Comparison of ENCODE assay signal across 23 cellular contexts in the genomic region with DNA sequence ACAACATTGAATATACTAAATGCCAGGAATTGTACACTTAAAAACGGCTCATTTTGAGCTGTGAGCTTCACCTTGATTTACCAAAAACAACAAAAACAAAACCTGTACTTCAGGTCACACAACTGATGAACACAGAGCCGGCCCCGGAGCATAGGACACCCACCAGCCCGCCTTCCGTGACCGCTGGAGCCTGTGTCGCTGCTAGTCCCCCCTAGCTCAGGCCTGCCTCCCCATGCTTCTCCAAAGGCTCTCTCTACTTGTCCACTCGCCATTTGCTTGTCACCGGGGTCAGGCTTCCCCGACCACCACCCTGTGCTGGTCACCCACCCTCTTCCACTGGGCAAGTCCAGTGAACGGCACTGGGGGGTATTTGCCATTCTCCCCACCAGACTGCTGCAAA.
A peak's percentile ranks its signal among the peaks of the same experiment; 100 is the strongest.
DNase-seq lines count a peak whose midpoint lies in the region; ATAC-seq lines count a peak whose summit lies in the region.
"Had no signal": no experiment of that assay in that cellular context is flagged by ENCODE, and none has a peak within 500 bp of the region (broad histone marks: within the 10 kb centered on the region; RNA-seq: fewer than 3 reads in every experiment).

No MANE protein-coding gene starts in this region.

- H4K20me1 ChIP-seq in BLaER1 = peaks cover 14% of the 10 kb centered on the region

- peaks cover 82% of the 10 kb centered on the region for H3K4me1 ChIP-seq in BLaER1
- H3K4me1 ChIP-seq in naive thymus-derived CD4-positive, alpha-beta T cell (ENCODE audit: control insufficient read depth in 2 of 2, insufficient read depth in 2 of 2, low read length in 2 of 2) = peaks cover 38 to 44% of the 10 kb centered on the region in 2 donors

- no peak for ATAC-seq in central memory CD8-positive, alpha-beta T cell (replicated peaks; ENCODE audit: extremely low read depth, poor library complexity, severe bottlenecking)
- ATAC-seq in naive thymus-derived CD4-positive, alpha-beta T cell = no peak
- ATAC-seq in GM18520 (IDR thresholded peaks at IDR 0.05; ENCODE audit: unreplicated experiment) (no peak), GM21723 (IDR thresholded peaks at IDR 0.05; ENCODE audit: unreplicated experiment) (no peak)

- H3K27me3 ChIP-seq in BLaER1 = no peaks in the 10 kb centered on the region
- H3K27me3 ChIP-seq in naive thymus-derived CD4-positive, alpha-beta T cell (ENCODE audit: control insufficient read depth in 2 of 2, insufficient read depth in 2 of 2, low read length in 2 of 2) = no peaks in the 10 kb centered on the region
- H3K27me3 ChIP-seq: brain microvascular endothelial cell, colonic mucosa had no signal

- no peaks in the 10 kb centered on the region for H3K36me3 ChIP-seq in BLaER1
- no peaks in the 10 kb centered on the region for H3K36me3 ChIP-seq in naive thymus-derived CD4-positive, alpha-beta T cell (ENCODE audit: control insufficient read depth in 2 of 3, insufficient read depth in 3 of 3, low read length in 3 of 3)
- H3K36me3 ChIP-seq: brain microvascular endothelial cell, colonic mucosa had no signal

- no peak overlapping the region for H3K4me3 ChIP-seq in BLaER1
- no peak overlapping the region for H3K4me3 ChIP-seq in naive thymus-derived CD4-positive, alpha-beta T cell (ENCODE audit: low read length)
- H3K4me3 ChIP-seq: colonic mucosa, skin epidermis had no signal

- no peaks in the 10 kb centered on the region for H3K27me3 Mint-ChIP-seq in T-helper 2 cell treated with Interferon-gamma antibody and Interleukin-4, amounts not matched to agents 5 μg/mL and 100 μg/mL, for 36 hours (ENCODE audit: low read depth)
- no peaks in the 10 kb centered on the region for H3K27me3 Mint-ChIP-seq in central memory CD8-positive, alpha-beta T cell
- no peaks in the 10 kb centered on the region for H3K27me3 Mint-ChIP-seq in naive thymus-derived CD4-positive, alpha-beta T cell

- no peaks in the 10 kb centered on the region for H3K9me3 Mint-ChIP-seq in T-helper 2 cell treated with Interferon-gamma antibody and Interleukin-4, amounts not matched to agents 5 μg/mL and 100 μg/mL, for 36 hours
- H3K9me3 Mint-ChIP-seq in central memory CD8-positive, alpha-beta T cell = no peaks in the 10 kb centered on the region
- no peaks in the 10 kb centered on the region for H3K9me3 Mint-ChIP-seq in naive thymus-derived CD4-positive, alpha-beta T cell
- H3K9me3 Mint-ChIP-seq: H9 had no signal

- H3K27ac Mint-ChIP-seq in T-helper 2 cell treated with Interferon-gamma antibody and Interleukin-4, amounts not matched to agents 5 μg/mL and 100 μg/mL, for 36 hours = peak overlapping the region; percentile 12
- peak overlapping the region; percentile 90 for H3K27ac Mint-ChIP-seq in central memory CD8-positive, alpha-beta T cell (ENCODE audit: low read depth)
- H3K27ac Mint-ChIP-seq in naive thymus-derived CD4-positive, alpha-beta T cell = peak overlapping the region in 5 of 9 donors; percentile 14 to 90 (median 53)

- no peak overlapping the region for H3K4me3 Mint-ChIP-seq in T-helper 2 cell treated with Interferon-gamma antibody and Interleukin-4, amounts not matched to agents 5 μg/mL and 100 μg/mL, for 36 hours
- H3K4me3 Mint-ChIP-seq in central memory CD8-positive, alpha-beta T cell = peak overlapping the region; percentile 63
- peak overlapping the region in 3 of 10 donors; percentile 4 to 60 (median 18) for H3K4me3 Mint-ChIP-seq in naive thymus-derived CD4-positive, alpha-beta T cell
- H3K4me3 Mint-ChIP-seq: H9 had no signal

- intact Hi-C loops in naive thymus-derived CD4-positive, alpha-beta T cell (cut with micrococcal nuclease) = loop anchor here (5.0 kb wide), 1 partner anchor 62 kb away; no protein-coding TSS in a partner anchor

- CTCF ChIA-PET in naive thymus-derived CD4-positive, alpha-beta T cell (lab: Charles Lee) = interaction anchor here (0.7 kb wide), 1 partner anchor 30 kb away, joined by 3 read pairs; no protein-coding TSS in a partner anchor

- H3K4me1 Mint-ChIP-seq in T-helper 2 cell treated with Interferon-gamma antibody and Interleukin-4, amounts not matched to agents 5 μg/mL and 100 μg/mL, for 36 hours (ENCODE audit: low read depth) = peaks cover 35% of the 10 kb centered on the region
- H3K4me1 Mint-ChIP-seq in central memory CD8-positive, alpha-beta T cell = peaks cover 49% of the 10 kb centered on the region
- peaks cover 24 to 57% (median 42%) of the 10 kb centered on the region in 7 donors for H3K4me1 Mint-ChIP-seq in naive thymus-derived CD4-positive, alpha-beta T cell

- DNase-seq in T-helper 2 cell treated with Interferon-gamma antibody and Interleukin-4, amounts not matched to agents 5 μg/mL and 100 μg/mL, for 36 hours (ENCODE audit: low spot score) = no peak
- no peak for DNase-seq in T-helper 2 cell
- no peak for DNase-seq in central memory CD8-positive, alpha-beta T cell (ENCODE audit: low spot score in 2 of 2)
- DNase-seq in naive thymus-derived CD4-positive, alpha-beta T cell = no peak
- no peak for DNase-seq in NCI-H526 treated with DMSO at 0.1 percent for 48 hours (lab: John Stamatoyannopoulos, UW)
- DNase-seq: 8988T; activated CD4-positive, alpha-beta T cell treated with anti-CD3 and anti-CD28 coated beads, Interleukin-2, amount 50 U/mL, for 1 hour; activated CD8-positive, alpha-beta memory T cell treated with anti-CD3 and anti-CD28 coated beads, Interleukin-2, amount 50 U/mL, for 48 hours; activated effector memory CD4-positive, alpha-beta T cell treated with Interleukin-2 at 50 U/mL for 16 hours; brain microvascular endothelial cell; colonic mucosa; H9; mammary epithelial cell; NCI-H1092; NCI-H187; nucleus accumbens; stimulated activated CD4-positive, alpha-beta T cell treated with anti-CD3 and anti-CD28 coated beads, Interleukin-1b, Interleukin-23, amount 100 ng/mL, for 48 hours; trophoblast cell had no signal

- H3K9me3 ChIP-seq in BLaER1 = no peaks in the 10 kb centered on the region
- no peaks in the 10 kb centered on the region for H3K9me3 ChIP-seq in naive thymus-derived CD4-positive, alpha-beta T cell (ENCODE audit: control insufficient read depth in 2 of 3, low read length in 3 of 3)
- H3K9me3 ChIP-seq: colonic mucosa had no signal

- H3K4me2 ChIP-seq in BLaER1 = peak overlapping the region; percentile 39

- POLR2A ChIA-PET in naive thymus-derived CD4-positive, alpha-beta T cell (lab: Charles Lee) = interaction anchor here (0.8 to 4.3 kb wide), 4 partner anchors 13 to 113 kb away, joined by 3 to 18 read pairs (median 4); partner anchors contain the start of gene TNRC6C

- H3K27ac ChIP-seq in BLaER1 = 0 out of 2 replicates have a peak overlapping the region, but pooled peaks have one; percentile 12
- H3K27ac ChIP-seq in naive thymus-derived CD4-positive, alpha-beta T cell (ENCODE audit: low read depth, low read length) = no peak overlapping the region
- H3K27ac ChIP-seq: colonic mucosa, VCaP had no signal

- H3K9ac ChIP-seq in BLaER1 = no peak overlapping the region

- H3K36me3 Mint-ChIP-seq in T-helper 2 cell treated with Interferon-gamma antibody and Interleukin-4, amounts not matched to agents 5 μg/mL and 100 μg/mL, for 36 hours (ENCODE audit: low read depth) = no peaks in the 10 kb centered on the region
- H3K36me3 Mint-ChIP-seq in central memory CD8-positive, alpha-beta T cell (ENCODE audit: insufficient read depth) = peaks cover 5% of the 10 kb centered on the region
- H3K36me3 Mint-ChIP-seq in naive thymus-derived CD4-positive, alpha-beta T cell = no peaks in the 10 kb centered on the region

Comparison
In these comparisons a context has a peak if more than half of its experiments do, and no peak if none do; other contexts are left out.
1. H3K27ac Mint-ChIP-seq: peak in every context shown above with its lines; median percentile 90 in central memory CD8-positive, alpha-beta T cell; 53 in naive thymus-derived CD4-positive, alpha-beta T cell; 12 in T-helper 2 cell treated with Interferon-gamma antibody and Interleukin-4, amounts not matched to agents 5 μg/mL and 100 μg/mL, for 36 hours.